Comparison of ENCODE assay signal across 8 cellular contexts in genomic region chr1:89781494-89782126, GRCh38. TPM values are rescaled to one million over a fixed set of nuclear protein-coding genes. Genes with fewer than 3 reads are reported as not detected.
DNase-seq lines count a peak whose midpoint lies in the region; ATAC-seq lines count a peak whose summit lies in the region.

No MANE protein-coding gene starts in this region.

- no peaks in the 10 kb centered on the region for H3K27me3 ChIP-seq in aorta (ENCODE audit: control insufficient read depth in 1 of 2, insufficient read depth in 2 of 2, low read length in 1 of 2)

- WGBS in aorta, 2 donors = 39 to 59% methylated on average over 4 of the region's 4 CpGs

- DNase-seq in activated CD8-positive, alpha-beta memory T cell treated with anti-CD3 and anti-CD28 coated beads for 4 hours (ENCODE audit: low read depth in 2 of 2) = peak; percentile 61 to 76
- DNase-seq in stimulated activated CD4-positive, alpha-beta T cell treated with anti-CD3 and anti-CD28 coated beads, Interleukin-15, amount 100 ng/mL, for 1 hour (ENCODE audit: low read depth in 1 of 2, low spot score in 1 of 2) = peak; percentile 9 to 71
- DNase-seq in head of caudate nucleus (no peak), aorta (no peak), DMS 273 treated with DMSO at 0.1 percent for 48 hours (lab: John Stamatoyannopoulos, UW) (no peak), NCI-H82 (lab: John Stamatoyannopoulos, UW) (no peak)

- H3K9me3 ChIP-seq in aorta (ENCODE audit: control insufficient read depth, low read length) = no peaks in the 10 kb centered on the region

- no peak overlapping the region for H3K4me3 ChIP-seq in aorta (ENCODE audit: low read length in 2 of 2)

- no peak overlapping the region for H3K27ac ChIP-seq in aorta (ENCODE audit: low read depth in 1 of 2, low read length in 2 of 2)

- no peaks in the 10 kb centered on the region for H3K4me1 ChIP-seq in aorta (ENCODE audit: control insufficient read depth in 1 of 2, insufficient read depth in 2 of 2, low read length in 2 of 2)

- intact Hi-C loops in head of caudate nucleus (cut with DNase I) (no loop called here), aorta (cut with DNase I) (no loop called here)

- H3K36me3 ChIP-seq in aorta (ENCODE audit: control insufficient read depth in 1 of 2, insufficient read depth in 2 of 2, low read length in 1 of 2) = no peaks in the 10 kb centered on the region

- peak; percentile 77 for ATAC-seq in GM18508 (IDR thresholded peaks at IDR 0.05; ENCODE audit: insufficient read depth, unreplicated experiment)
- ATAC-seq in HG02981 (IDR thresholded peaks at IDR 0.05; ENCODE audit: unreplicated experiment) = peak; percentile 88
- ATAC-seq in aorta (ENCODE audit: low FRiP score) = no peak

RNA-seq across cellular contexts. Expression of gene LRRC8D, which starts 39.2 kb away (rescaled TPM):
- total RNA-seq in aorta = 10 to 100 TPM in 1 of 2 donors, 1 to 10 TPM in 1; 4.8 to 10.3 TPM
- 1 to 10 TPM in 1 of 2 donors, under 1 TPM in 1; 0.38 to 3.3 TPM for polyA plus RNA-seq in aorta

Comparison
In these comparisons a context has a peak if more than half of its experiments do, and no peak if none do; other contexts are left out.
1. DNase-seq: peak in activated CD8-positive, alpha-beta memory T cell treated with anti-CD3 and anti-CD28 coated beads for 4 hours (2 of 2) and stimulated activated CD4-positive, alpha-beta T cell treated with anti-CD3 and anti-CD28 coated beads, Interleukin-15, amount 100 ng/mL, for 1 hour (2 of 2); none in head of caudate nucleus (0 of 42), aorta (0 of 2), DMS 273 treated with DMSO at 0.1 percent for 48 hours (single experiment) and NCI-H82 (single experiment).